Comparison of ENCODE assay signal across 1 cellular context in the genomic region with DNA sequence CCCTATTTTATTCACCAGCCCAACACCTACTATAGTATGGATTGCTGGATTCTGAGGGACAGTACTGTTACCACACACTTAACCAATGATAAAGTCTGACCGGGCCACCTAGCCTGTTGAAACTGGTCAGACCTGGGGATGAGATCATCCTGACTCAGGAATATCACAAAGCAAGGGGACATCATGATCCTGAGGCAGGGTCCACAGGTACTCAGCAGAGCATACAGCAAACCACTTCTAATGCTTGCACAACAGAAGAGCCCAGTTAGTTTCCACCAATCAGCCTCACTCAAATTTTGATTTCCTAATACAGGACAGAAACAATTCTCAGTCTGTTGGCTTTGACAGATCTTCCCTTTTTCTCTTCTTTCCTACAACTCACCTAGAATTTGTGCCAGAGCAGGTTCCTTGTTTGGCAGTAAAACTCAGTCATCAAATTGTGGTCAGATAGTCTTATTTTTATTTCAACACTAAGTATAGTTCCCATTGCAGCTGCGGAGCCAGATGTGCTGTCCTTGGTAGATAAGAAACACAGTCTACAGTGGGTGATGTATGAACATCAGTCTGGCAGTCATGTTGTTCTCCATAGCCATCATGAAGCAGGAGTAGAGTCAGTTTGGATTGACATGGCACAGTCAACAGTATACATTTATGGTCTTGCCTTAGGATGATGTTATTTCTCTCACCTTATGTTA.
TF ChIP-seq lines count a peak whose summit lies in the region.

No MANE protein-coding gene starts in this region.

TF ChIP-seq in K562, 482 proteins besides CTCF, POLR2A, EP300 and RAD21 (continued from another document and continues in another):
- TF ChIP-seq SMC3 (conservative IDR thresholded peaks at IDR 0.05; ENCODE audit: insufficient read depth, low read depth, low read length) = no peak
- TF ChIP-seq KDM4B (IDR thresholded peaks at IDR 0.05; ENCODE audit: borderline replicate concordance in 2 of 2, low read depth in 1 of 2) = no peak
- no peak for TF ChIP-seq ZBTB1 (CRISPR knock-in tag; IDR thresholded peaks at IDR 0.05; ENCODE audit: borderline replicate concordance, low read depth)
- TF ChIP-seq TCF7 (IDR thresholded peaks at IDR 0.05; ENCODE audit: borderline replicate concordance) = no peak
- TF ChIP-seq CHAMP1 (IDR thresholded peaks at IDR 0.05) = no peak
- TF ChIP-seq, protein P1, sequence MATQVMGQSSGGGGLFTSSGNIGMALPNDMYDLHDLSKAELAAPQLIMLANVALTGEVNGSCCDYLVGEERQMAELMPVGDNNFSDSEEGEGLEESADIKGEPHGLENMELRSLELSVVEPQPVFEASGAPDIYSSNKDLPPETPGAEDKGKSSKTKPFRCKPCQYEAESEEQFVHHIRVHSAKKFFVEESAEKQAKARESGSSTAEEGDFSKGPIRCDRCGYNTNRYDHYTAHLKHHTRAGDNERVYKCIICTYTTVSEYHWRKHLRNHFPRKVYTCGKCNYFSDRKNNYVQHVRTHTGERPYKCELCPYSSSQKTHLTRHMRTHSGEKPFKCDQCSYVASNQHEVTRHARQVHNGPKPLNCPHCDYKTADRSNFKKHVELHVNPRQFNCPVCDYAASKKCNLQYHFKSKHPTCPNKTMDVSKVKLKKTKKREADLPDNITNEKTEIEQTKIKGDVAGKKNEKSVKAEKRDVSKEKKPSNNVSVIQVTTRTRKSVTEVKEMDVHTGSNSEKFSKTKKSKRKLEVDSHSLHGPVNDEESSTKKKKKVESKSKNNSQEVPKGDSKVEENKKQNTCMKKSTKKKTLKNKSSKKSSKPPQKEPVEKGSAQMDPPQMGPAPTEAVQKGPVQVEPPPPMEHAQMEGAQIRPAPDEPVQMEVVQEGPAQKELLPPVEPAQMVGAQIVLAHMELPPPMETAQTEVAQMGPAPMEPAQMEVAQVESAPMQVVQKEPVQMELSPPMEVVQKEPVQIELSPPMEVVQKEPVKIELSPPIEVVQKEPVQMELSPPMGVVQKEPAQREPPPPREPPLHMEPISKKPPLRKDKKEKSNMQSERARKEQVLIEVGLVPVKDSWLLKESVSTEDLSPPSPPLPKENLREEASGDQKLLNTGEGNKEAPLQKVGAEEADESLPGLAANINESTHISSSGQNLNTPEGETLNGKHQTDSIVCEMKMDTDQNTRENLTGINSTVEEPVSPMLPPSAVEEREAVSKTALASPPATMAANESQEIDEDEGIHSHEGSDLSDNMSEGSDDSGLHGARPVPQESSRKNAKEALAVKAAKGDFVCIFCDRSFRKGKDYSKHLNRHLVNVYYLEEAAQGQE (CRISPR knock-in tag; IDR thresholded peaks at IDR 0.05; ENCODE audit: low read depth) = 0 out of 2 replicates have a peak, but pooled peaks have one; percentile 32
- TF ChIP-seq ASH1L (IDR thresholded peaks at IDR 0.05; ENCODE audit: borderline replicate concordance, low read depth, partially characterized antibody) = no peak
- peak; percentile 56; the same call in 1 of the 2 replicates for TF ChIP-seq MTA2 (IDR thresholded peaks at IDR 0.05; ENCODE audit: low read depth)
- TF ChIP-seq ADNP (tag; IDR thresholded peaks at IDR 0.05) = no peak
- no peak for TF ChIP-seq ZBTB9 (CRISPR knock-in tag; IDR thresholded peaks at IDR 0.05)
- TF ChIP-seq BRD4 (IDR thresholded peaks at IDR 0.05) = no peak
- TF ChIP-seq ZNF431 (CRISPR knock-in tag; IDR thresholded peaks at IDR 0.05) = no peak
- TF ChIP-seq TEAD2 (tag; IDR thresholded peaks at IDR 0.05) = no peak
- peak; percentile 94 for TF ChIP-seq TCF3 (CRISPR knock-in tag; IDR thresholded peaks at IDR 0.05)
- TF ChIP-seq EWSR1 (IDR thresholded peaks at IDR 0.05; ENCODE audit: borderline replicate concordance, low read depth, partially characterized antibody) = no peak
- TF ChIP-seq MXD1 (CRISPR knock-in tag; IDR thresholded peaks at IDR 0.05; ENCODE audit: borderline replicate concordance, poor library complexity, severe bottlenecking) = no peak
- peak; percentile 85 for TF ChIP-seq ATF3 (IDR thresholded peaks at IDR 0.05)
- no peak for TF ChIP-seq ATF3 (CRISPR knock-in tag; conservative IDR thresholded peaks at IDR 0.05)
- no peak for TF ChIP-seq ZNF384 (IDR thresholded peaks at IDR 0.05; ENCODE audit: low read depth, low read length)
- TF ChIP-seq MAX (CRISPR knock-in tag; IDR thresholded peaks at IDR 0.05) = no peak
- 0 out of 2 replicates have a peak, but pooled peaks have one; percentile 7 for TF ChIP-seq ZNF592 (IDR thresholded peaks at IDR 0.05)
- TF ChIP-seq ZBTB5 (IDR thresholded peaks at IDR 0.05) = no peak
- peak; percentile 63; the same call in 1 of the 2 replicates for TF ChIP-seq DPF2 (IDR thresholded peaks at IDR 0.05)
- TF ChIP-seq FOXA1 (IDR thresholded peaks at IDR 0.05; ENCODE audit: borderline replicate concordance) = no peak
- no peak for TF ChIP-seq NFRKB (IDR thresholded peaks at IDR 0.05; ENCODE audit: low read depth)
- no peak for TF ChIP-seq ZKSCAN3 (CRISPR knock-in tag; IDR thresholded peaks at IDR 0.05)
- TF ChIP-seq CAMTA2 (CRISPR knock-in tag; conservative IDR thresholded peaks at IDR 0.05) = no peak
- TF ChIP-seq RCOR1 (IDR thresholded peaks at IDR 0.05; ENCODE audit: borderline replicate concordance in 1 of 2, low read depth in 2 of 2, low read length in 2 of 2) = peak in 1 of 2 experiments; percentile 30; a peak in 1 of 4 replicates
- TF ChIP-seq, protein P2, sequence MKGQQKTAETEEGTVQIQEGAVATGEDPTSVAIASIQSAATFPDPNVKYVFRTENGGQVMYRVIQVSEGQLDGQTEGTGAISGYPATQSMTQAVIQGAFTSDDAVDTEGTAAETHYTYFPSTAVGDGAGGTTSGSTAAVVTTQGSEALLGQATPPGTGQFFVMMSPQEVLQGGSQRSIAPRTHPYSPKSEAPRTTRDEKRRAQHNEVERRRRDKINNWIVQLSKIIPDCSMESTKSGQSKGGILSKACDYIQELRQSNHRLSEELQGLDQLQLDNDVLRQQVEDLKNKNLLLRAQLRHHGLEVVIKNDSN (CRISPR knock-in tag; IDR thresholded peaks at IDR 0.05) = no peak
- TF ChIP-seq OTX1 (CRISPR knock-in tag; IDR thresholded peaks at IDR 0.05) = no peak
- TF ChIP-seq, protein P3, sequence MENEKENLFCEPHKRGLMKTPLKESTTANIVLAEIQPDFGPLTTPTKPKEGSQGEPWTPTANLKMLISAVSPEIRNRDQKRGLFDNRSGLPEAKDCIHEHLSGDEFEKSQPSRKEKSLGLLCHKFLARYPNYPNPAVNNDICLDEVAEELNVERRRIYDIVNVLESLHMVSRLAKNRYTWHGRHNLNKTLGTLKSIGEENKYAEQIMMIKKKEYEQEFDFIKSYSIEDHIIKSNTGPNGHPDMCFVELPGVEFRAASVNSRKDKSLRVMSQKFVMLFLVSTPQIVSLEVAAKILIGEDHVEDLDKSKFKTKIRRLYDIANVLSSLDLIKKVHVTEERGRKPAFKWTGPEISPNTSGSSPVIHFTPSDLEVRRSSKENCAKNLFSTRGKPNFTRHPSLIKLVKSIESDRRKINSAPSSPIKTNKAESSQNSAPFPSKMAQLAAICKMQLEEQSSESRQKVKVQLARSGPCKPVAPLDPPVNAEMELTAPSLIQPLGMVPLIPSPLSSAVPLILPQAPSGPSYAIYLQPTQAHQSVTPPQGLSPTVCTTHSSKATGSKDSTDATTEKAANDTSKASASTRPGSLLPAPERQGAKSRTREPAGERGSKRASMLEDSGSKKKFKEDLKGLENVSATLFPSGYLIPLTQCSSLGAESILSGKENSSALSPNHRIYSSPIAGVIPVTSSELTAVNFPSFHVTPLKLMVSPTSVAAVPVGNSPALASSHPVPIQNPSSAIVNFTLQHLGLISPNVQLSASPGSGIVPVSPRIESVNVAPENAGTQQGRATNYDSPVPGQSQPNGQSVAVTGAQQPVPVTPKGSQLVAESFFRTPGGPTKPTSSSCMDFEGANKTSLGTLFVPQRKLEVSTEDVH (IDR thresholded peaks at IDR 0.05; ENCODE audit: low read depth, partially characterized antibody) = no peak
- TF ChIP-seq SMAD1 (IDR thresholded peaks at IDR 0.05; ENCODE audit: low read depth, low read length, partially characterized antibody) = no peak
- no peak for TF ChIP-seq HDAC3 (IDR thresholded peaks at IDR 0.05; ENCODE audit: borderline replicate concordance, partially characterized antibody)
- TF ChIP-seq PHB (CRISPR knock-in tag; IDR thresholded peaks at IDR 0.05) = no peak
- TF ChIP-seq NR2C2 (CRISPR knock-in tag; IDR thresholded peaks at IDR 0.05) = no peak
- no peak for TF ChIP-seq NR2C2 (tag; IDR thresholded peaks at IDR 0.05)
- TF ChIP-seq ERF (CRISPR knock-in tag; IDR thresholded peaks at IDR 0.05) = no peak
